1 cellular context compared by ENCODE assay signal in the genomic region with DNA sequence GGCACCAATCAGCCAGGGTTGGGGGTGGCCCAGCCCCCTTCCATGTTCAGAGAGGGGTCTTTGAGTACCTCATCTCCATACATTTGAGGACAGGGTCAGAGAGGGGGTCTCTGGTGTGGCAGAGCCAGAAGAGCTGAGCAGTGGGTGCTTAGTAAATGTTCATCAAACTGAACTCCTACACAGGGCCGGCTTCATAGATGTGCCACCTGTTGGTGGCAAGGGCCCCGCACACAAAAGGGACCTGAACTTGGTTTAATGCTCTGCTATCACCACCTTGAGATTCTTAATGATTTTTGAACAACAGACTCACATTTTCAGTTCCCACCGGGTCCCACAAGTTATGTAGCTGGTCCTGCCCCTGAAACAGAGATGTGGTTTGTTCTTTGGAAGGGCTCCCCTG.
TF ChIP-seq lines count a peak whose summit lies in the region.

No MANE protein-coding gene starts in this region.

TF ChIP-seq in HEK293, 187 proteins besides CTCF, POLR2A, EP300 and RAD21 (continued from another document):
- TF ChIP-seq, protein P1, sequence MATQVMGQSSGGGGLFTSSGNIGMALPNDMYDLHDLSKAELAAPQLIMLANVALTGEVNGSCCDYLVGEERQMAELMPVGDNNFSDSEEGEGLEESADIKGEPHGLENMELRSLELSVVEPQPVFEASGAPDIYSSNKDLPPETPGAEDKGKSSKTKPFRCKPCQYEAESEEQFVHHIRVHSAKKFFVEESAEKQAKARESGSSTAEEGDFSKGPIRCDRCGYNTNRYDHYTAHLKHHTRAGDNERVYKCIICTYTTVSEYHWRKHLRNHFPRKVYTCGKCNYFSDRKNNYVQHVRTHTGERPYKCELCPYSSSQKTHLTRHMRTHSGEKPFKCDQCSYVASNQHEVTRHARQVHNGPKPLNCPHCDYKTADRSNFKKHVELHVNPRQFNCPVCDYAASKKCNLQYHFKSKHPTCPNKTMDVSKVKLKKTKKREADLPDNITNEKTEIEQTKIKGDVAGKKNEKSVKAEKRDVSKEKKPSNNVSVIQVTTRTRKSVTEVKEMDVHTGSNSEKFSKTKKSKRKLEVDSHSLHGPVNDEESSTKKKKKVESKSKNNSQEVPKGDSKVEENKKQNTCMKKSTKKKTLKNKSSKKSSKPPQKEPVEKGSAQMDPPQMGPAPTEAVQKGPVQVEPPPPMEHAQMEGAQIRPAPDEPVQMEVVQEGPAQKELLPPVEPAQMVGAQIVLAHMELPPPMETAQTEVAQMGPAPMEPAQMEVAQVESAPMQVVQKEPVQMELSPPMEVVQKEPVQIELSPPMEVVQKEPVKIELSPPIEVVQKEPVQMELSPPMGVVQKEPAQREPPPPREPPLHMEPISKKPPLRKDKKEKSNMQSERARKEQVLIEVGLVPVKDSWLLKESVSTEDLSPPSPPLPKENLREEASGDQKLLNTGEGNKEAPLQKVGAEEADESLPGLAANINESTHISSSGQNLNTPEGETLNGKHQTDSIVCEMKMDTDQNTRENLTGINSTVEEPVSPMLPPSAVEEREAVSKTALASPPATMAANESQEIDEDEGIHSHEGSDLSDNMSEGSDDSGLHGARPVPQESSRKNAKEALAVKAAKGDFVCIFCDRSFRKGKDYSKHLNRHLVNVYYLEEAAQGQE (tag by site-specific recombination; IDR thresholded peaks at IDR 0.05): no peak
- no peak for TF ChIP-seq GLI2 (tag by site-specific recombination; IDR thresholded peaks at IDR 0.05; ENCODE audit: borderline replicate concordance, low read depth)
- TF ChIP-seq ZFP3 (tag by site-specific recombination; IDR thresholded peaks at IDR 0.05; ENCODE audit: low read depth): 0 out of 2 replicates have a peak, but pooled peaks have one; percentile 9
- TF ChIP-seq ZNF335 (tag by site-specific recombination; conservative IDR thresholded peaks at IDR 0.05): no peak
